In genomic region chr13:33542309-33543088, GRCh38 we compare ENCODE assay signal across 8 cellular contexts.
DNase-seq lines count a peak whose midpoint lies in the region; ATAC-seq, FAIRE-seq and TF ChIP-seq lines count a peak whose summit lies in the region.

No MANE protein-coding gene starts in this region.

- peak overlapping the region; percentile 92 to 99 (median 98) for H3K4me3 Mint-ChIP-seq in naive B cell
- peak overlapping the region; percentile 91 for H3K4me3 Mint-ChIP-seq in stimulated activated memory B cell treated with anti-CD40 and anti-IgM and Interleukin-4, amounts not matched to agents 10 μg/mL and 1 μg/mL and 100 μg/mL, for 72 hours

- peak; percentile 84 for ATAC-seq in GM21786 (IDR thresholded peaks at IDR 0.05; ENCODE audit: unreplicated experiment)
- peak; percentile 82 to 84 for ATAC-seq in naive B cell (ENCODE audit: low read depth in 2 of 2)
- peak; percentile 95 for ATAC-seq in stimulated activated memory B cell treated with anti-CD40 and anti-IgM and Interleukin-4, amounts not matched to agents 10 μg/mL and 1 μg/mL and 100 μg/mL, for 72 hours

- no peaks in the 10 kb centered on the region for H3K27me3 ChIP-seq in DOHH2 (ENCODE audit: control insufficient read depth, low read length)

- peak; percentile 79 for TF ChIP-seq CTCF in DOHH2 (IDR thresholded peaks at IDR 0.05; ENCODE audit: low read depth, low read length, poor library complexity, severe bottlenecking)

- H3K9me2 ChIP-seq in DOHH2 (replicated peaks; ENCODE audit: control insufficient read depth, low read length) = no peaks in the 10 kb centered on the region

- H3K4me3 ChIP-seq in DOHH2 (ENCODE audit: low read length) = peak overlapping the region; percentile 86

- peaks cover 0 to 11% (median 0%) of the 10 kb centered on the region in 7 donors for H3K9me3 Mint-ChIP-seq in naive B cell
- H3K9me3 Mint-ChIP-seq in stimulated activated memory B cell treated with anti-CD40 and anti-IgM and Interleukin-4, amounts not matched to agents 10 μg/mL and 1 μg/mL and 100 μg/mL, for 72 hours = peaks cover 6% of the 10 kb centered on the region

- H3K27me3 Mint-ChIP-seq in naive B cell = no peaks in the 10 kb centered on the region
- H3K27me3 Mint-ChIP-seq in stimulated activated memory B cell treated with anti-CD40 and anti-IgM and Interleukin-4, amounts not matched to agents 10 μg/mL and 1 μg/mL and 100 μg/mL, for 72 hours = no peaks in the 10 kb centered on the region

- peak overlapping the region; percentile 99 for H3K27ac ChIP-seq in DOHH2 (ENCODE audit: low read depth, low read length)
- peak overlapping the region; percentile 100 for H3K27ac ChIP-seq in KOPT-K1 (ENCODE audit: low read depth, low read length, poor library complexity, severe bottlenecking)

- H3K9me3 ChIP-seq in DOHH2 (ENCODE audit: control insufficient read depth, insufficient read depth, low read length) (peaks cover 8% of the 10 kb centered on the region; the same call in 1 of the 2 replicates), KOPT-K1 (ENCODE audit: insufficient read depth, low read length, poor library complexity, severe bottlenecking) (no peaks in the 10 kb centered on the region)

- peak overlapping the region; percentile 94 for H3K4me2 ChIP-seq in DOHH2 (ENCODE audit: low read length)

- peaks cover 8 to 36% (median 22%) of the 10 kb centered on the region in 3 donors for H3K4me1 Mint-ChIP-seq in naive B cell
- peaks cover 36% of the 10 kb centered on the region for H3K4me1 Mint-ChIP-seq in stimulated activated memory B cell treated with anti-CD40 and anti-IgM and Interleukin-4, amounts not matched to agents 10 μg/mL and 1 μg/mL and 100 μg/mL, for 72 hours

- H3K36me3 ChIP-seq in DOHH2 (ENCODE audit: control insufficient read depth, low read length) = peaks cover 15% of the 10 kb centered on the region
- no peaks in the 10 kb centered on the region for H3K36me3 ChIP-seq in KOPT-K1 (ENCODE audit: insufficient read depth, low read length)

- peak; percentile 94 for DNase-seq in RCC 7860 (ENCODE audit: low spot score)
- DNase-seq in activated T-helper 1 cell treated with anti-CD3 and anti-CD28 coated beads, Interleukin-2, amount 50 U/mL, for 16 hours (ENCODE audit: low read depth in 1 of 2, low spot score in 1 of 2) = peak; percentile 94 to 99
- DNase-seq in fibroblast of gingiva (ENCODE audit: low read depth) = peak; percentile 99
- DNase-seq in naive B cell = peak; percentile 99

- no peaks in the 10 kb centered on the region for H4K20me1 ChIP-seq in DOHH2 (ENCODE audit: control insufficient read depth, insufficient read depth, low read depth, low read length)

- H3K79me2 ChIP-seq in DOHH2 (ENCODE audit: control insufficient read depth, low read length) = peaks cover 5% of the 10 kb centered on the region; the same call in 1 of the 2 replicates

- peaks cover 34% of the 10 kb centered on the region for H3K4me1 ChIP-seq in DOHH2 (ENCODE audit: control insufficient read depth, low read length)

- H3F3A ChIP-seq in DOHH2 (ENCODE audit: control insufficient read depth, insufficient read depth) = peaks cover 24% of the 10 kb centered on the region

- H3K36me3 Mint-ChIP-seq in naive B cell = peaks cover 0 to 12% of the 10 kb centered on the region in 2 donors
- H3K36me3 Mint-ChIP-seq in stimulated activated memory B cell treated with anti-CD40 and anti-IgM and Interleukin-4, amounts not matched to agents 10 μg/mL and 1 μg/mL and 100 μg/mL, for 72 hours = no peaks in the 10 kb centered on the region

- FAIRE-seq in RCC 7860 (lab: Jason Lieb, UNC) = peak; percentile 86

- peak overlapping the region; percentile 98 to 100 (median 99) for H3K27ac Mint-ChIP-seq in naive B cell
- H3K27ac Mint-ChIP-seq in stimulated activated memory B cell treated with anti-CD40 and anti-IgM and Interleukin-4, amounts not matched to agents 10 μg/mL and 1 μg/mL and 100 μg/mL, for 72 hours = peak overlapping the region; percentile 94

Comparison
In these comparisons a context has a peak if more than half of its experiments do, and no peak if none do; other contexts are left out.
1. Peak in every context shown above with its lines: DNase-seq, ATAC-seq, H3K4me3 ChIP-seq and H3K27ac ChIP-seq.